Comparison of ENCODE assay signal across 24 cellular contexts in the genomic region with DNA sequence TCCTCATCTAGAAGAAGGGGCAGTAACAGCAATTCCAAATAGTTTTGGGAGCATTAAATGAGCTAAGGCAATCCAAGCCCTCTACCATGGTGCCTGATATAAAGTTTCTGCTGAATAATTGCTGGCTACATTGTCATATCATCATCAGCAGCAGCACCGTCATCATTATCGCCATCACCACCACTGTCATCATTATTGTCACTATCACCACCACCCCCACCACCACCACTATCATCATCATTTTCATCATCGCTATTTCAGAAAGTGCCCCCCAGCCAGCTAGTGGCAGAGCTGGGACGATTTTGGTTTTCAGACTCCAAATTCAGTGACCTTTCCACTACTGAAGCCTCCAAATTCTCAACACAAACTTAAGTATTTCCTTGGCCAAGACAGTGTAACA. TPM values are rescaled to one million over a fixed set of nuclear protein-coding genes. Genes with fewer than 3 reads are reported as not detected.
"Had no signal": no experiment of that assay in that cellular context is flagged by ENCODE, and none has a peak within 500 bp of the region (broad histone marks: within the 10 kb centered on the region; RNA-seq: fewer than 3 reads in every experiment).

No MANE protein-coding gene starts in this region.

- DNase-seq: Kasumi-1, MM.1S, NCI-H1092 treated with DMSO at 0.1 percent for 48 hours, NCI-H1436, NCI-H187, NCI-H2029, NCI-H2081 treated with DMSO at 0.1 percent for 48 hours, NCI-H2171, NCI-H226, NCI-H446, NCI-H510A, NCI-H524 treated with DMSO at 0.1 percent for 48 hours, NCI-H69, NCI-H774, PC-3, SHP77, SK-N-SH, SW 1271 had no signal

- ATAC-seq: Panc1, PC-3 had no signal

- H3K27ac ChIP-seq: HL-60, KMS-11, RWPE1 had no signal

RNA-seq across cellular contexts. Expression of a gene that starts 15.0 kb away (rescaled TPM):
- total RNA-seq: M059J, PC-3, SK-MEL-5 had no signal
